ENCODE assay signal across 8 cellular contexts in the genomic region with DNA sequence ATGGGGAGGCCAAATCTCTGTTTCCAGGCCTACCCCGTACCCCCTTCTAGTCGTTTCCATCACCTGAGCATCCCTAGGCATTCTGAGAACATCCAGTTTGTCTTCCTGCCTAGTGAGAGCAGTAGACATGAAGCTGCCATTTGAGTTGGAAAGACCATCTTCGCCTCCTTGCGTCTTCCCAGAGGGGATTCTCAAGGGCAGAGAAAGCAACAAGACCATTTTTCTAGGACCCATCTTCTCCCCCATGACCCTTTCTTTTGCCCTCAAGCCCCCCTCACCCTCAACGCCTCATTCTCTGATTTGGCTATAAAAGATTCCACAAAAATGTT.
DNase-seq lines count a peak whose midpoint lies in the region; ATAC-seq and TF ChIP-seq lines count a peak whose summit lies in the region.
"Had no signal": no experiment of that assay in that cellular context is flagged by ENCODE, and none has a peak within 500 bp of the region (broad histone marks: within the 10 kb centered on the region; RNA-seq: fewer than 3 reads in every experiment).

No MANE protein-coding gene starts in this region.

- H3K27me3 ChIP-seq in GM23248 (replicated peaks; ENCODE audit: insufficient read depth): no peaks in the 10 kb centered on the region

- CTCF ChIA-PET in activated B cell treated with CpG ODN at 0.5 μM for 24 hours (lab: Charles Lee): interaction anchor here (0.7 to 4.5 kb wide), 5 partner anchors 14 to 227 kb away, joined by 3 to 22 read pairs (median 3); partner anchors contain the start of gene BHLHE40

- H4K20me1 ChIP-seq in GM23248 (ENCODE audit: insufficient read depth): no peaks in the 10 kb centered on the region

- peak overlapping the region; percentile 92 for H3K27ac Mint-ChIP-seq in activated B cell treated with CpG ODN at 0.5 μM for 24 hours
- H3K27ac Mint-ChIP-seq in glutamatergic neuron (ENCODE audit: unreplicated experiment): peak overlapping the region; percentile 76
- peak overlapping the region; percentile 98 for H3K27ac Mint-ChIP-seq in stimulated activated memory B cell treated with anti-CD40 and anti-IgM and Interleukin-4, amounts not matched to agents 10 μg/mL and 1 μg/mL and 100 μg/mL, for 72 hours

- H3K4me1 Mint-ChIP-seq in activated B cell treated with CpG ODN at 0.5 μM for 24 hours (peaks cover 88% of the 10 kb centered on the region), glutamatergic neuron (ENCODE audit: low read depth, unreplicated experiment) (peaks cover 17% of the 10 kb centered on the region)
- H3K4me1 Mint-ChIP-seq in stimulated activated memory B cell treated with anti-CD40 and anti-IgM and Interleukin-4, amounts not matched to agents 10 μg/mL and 1 μg/mL and 100 μg/mL, for 72 hours: peaks cover 83% of the 10 kb centered on the region

- H3K4me2 ChIP-seq in GM23248 (ENCODE audit: unreplicated experiment): peak overlapping the region; percentile 81

- in situ Hi-C loops in GM23248 (cut with MboI): no loop called here

- no peaks in the 10 kb centered on the region for H3K9me3 ChIP-seq in GM23248 (ENCODE audit: low read depth)

- DNase-seq in GM23248: no peak
- no peak for DNase-seq in activated B cell treated with CpG ODN at 0.5 μM for 24 hours
- no peak for DNase-seq in glutamatergic neuron
- DNase-seq in midbrain (lab: John Stamatoyannopoulos, UW): no peak
- DNase-seq in NCI-H2227 (lab: John Stamatoyannopoulos, UW; ENCODE audit: unreplicated experiment): no peak
- DNase-seq in posterior vena cava (ENCODE audit: low spot score): no peak
- DNase-seq: NCI-H1694 treated with DMSO at 0.1 percent for 48 hours had no signal

- H3K4me1 ChIP-seq in GM23248 (ENCODE audit: insufficient read depth): peaks cover 62% of the 10 kb centered on the region

- intact Hi-C loops in activated B cell treated with CpG ODN at 0.5 μM for 24 hours (cut with micrococcal nuclease): loop anchor here (2.0 to 10.0 kb wide), 5 partner anchors 52 to 354 kb away; partner anchors contain the start of genes EDEM1 and ITPR1
- intact Hi-C loops in posterior vena cava (cut with DNase I): no loop called here

- H3K9me2 ChIP-seq in GM23248 (ENCODE audit: insufficient read depth): no peaks in the 10 kb centered on the region

- H3K27ac ChIP-seq in GM23248: peak overlapping the region; percentile 91

- WGBS in GM23248 (ENCODE audit: low coverage in 1 of 2, low lambda C conversion rate in 2 of 2, missing lambda C conversion rate in 2 of 2), 2 experiments: 72 to 76% methylated on average over 5 of the region's 5 CpGs

- no peaks in the 10 kb centered on the region for H3K79me2 ChIP-seq in GM23248 (ENCODE audit: insufficient read depth)

- H3K27me3 Mint-ChIP-seq in activated B cell treated with CpG ODN at 0.5 μM for 24 hours (no peaks in the 10 kb centered on the region), glutamatergic neuron (ENCODE audit: unreplicated experiment) (no peaks in the 10 kb centered on the region)
- H3K27me3 Mint-ChIP-seq in stimulated activated memory B cell treated with anti-CD40 and anti-IgM and Interleukin-4, amounts not matched to agents 10 μg/mL and 1 μg/mL and 100 μg/mL, for 72 hours: no peaks in the 10 kb centered on the region

- peak overlapping the region; percentile 85 for H3K4me3 Mint-ChIP-seq in activated B cell treated with CpG ODN at 0.5 μM for 24 hours
- H3K4me3 Mint-ChIP-seq in glutamatergic neuron (ENCODE audit: unreplicated experiment): no peak overlapping the region
- H3K4me3 Mint-ChIP-seq in stimulated activated memory B cell treated with anti-CD40 and anti-IgM and Interleukin-4, amounts not matched to agents 10 μg/mL and 1 μg/mL and 100 μg/mL, for 72 hours: peak overlapping the region; percentile 84

- H3F3A ChIP-seq in GM23248 (ENCODE audit: insufficient read depth): peaks cover 53% of the 10 kb centered on the region

- no peaks in the 10 kb centered on the region for H3K36me3 ChIP-seq in GM23248 (ENCODE audit: low read depth)

- H3K9me3 Mint-ChIP-seq in activated B cell treated with CpG ODN at 0.5 μM for 24 hours (no peaks in the 10 kb centered on the region), glutamatergic neuron (ENCODE audit: unreplicated experiment) (peaks cover 2% of the 10 kb centered on the region)
- no peaks in the 10 kb centered on the region for H3K9me3 Mint-ChIP-seq in stimulated activated memory B cell treated with anti-CD40 and anti-IgM and Interleukin-4, amounts not matched to agents 10 μg/mL and 1 μg/mL and 100 μg/mL, for 72 hours

- POLR2A ChIA-PET in activated B cell treated with CpG ODN at 0.5 μM for 24 hours (lab: Charles Lee): interaction anchor here (0.7 to 2.8 kb wide), 7 partner anchors 9 to 181 kb away, joined by 3 to 16 read pairs (median 6); partner anchors contain the start of gene BHLHE40

- H3K4me3 ChIP-seq in GM23248: peak overlapping the region; percentile 49

- TF ChIP-seq CTCF in activated B cell treated with CpG ODN at 0.5 μM for 24 hours (IDR thresholded peaks at IDR 0.05): no peak
- no peak for TF ChIP-seq CTCF in glutamatergic neuron (IDR thresholded peaks at IDR 0.05; ENCODE audit: partially characterized antibody, unreplicated experiment)

- H3K36me3 Mint-ChIP-seq in activated B cell treated with CpG ODN at 0.5 μM for 24 hours (ENCODE audit: low read depth): peaks cover 58% of the 10 kb centered on the region
- no peaks in the 10 kb centered on the region for H3K36me3 Mint-ChIP-seq in glutamatergic neuron (ENCODE audit: unreplicated experiment)
- peaks cover 69% of the 10 kb centered on the region for H3K36me3 Mint-ChIP-seq in stimulated activated memory B cell treated with anti-CD40 and anti-IgM and Interleukin-4, amounts not matched to agents 10 μg/mL and 1 μg/mL and 100 μg/mL, for 72 hours

- H3K9ac ChIP-seq in GM23248: peak overlapping the region; percentile 78

- peak overlapping the region; percentile 39; the same call in 1 of the 2 replicates for H2AFZ ChIP-seq in GM23248

- no peak for ATAC-seq in activated B cell treated with CpG ODN at 0.5 μM for 24 hours (ENCODE audit: low read depth)
- ATAC-seq in stimulated activated memory B cell treated with anti-CD40 and anti-IgM and Interleukin-4, amounts not matched to agents 10 μg/mL and 1 μg/mL and 100 μg/mL, for 72 hours: no peak
